ENCODE assay signal across 19 cellular contexts in genomic region chr18:35733419-35733818, GRCh38.
"Had no signal": no experiment of that assay in that cellular context is flagged by ENCODE, and none has a peak within 500 bp of the region (broad histone marks: within the 10 kb centered on the region; RNA-seq: fewer than 3 reads in every experiment).

No MANE protein-coding gene starts in this region.

- H3K9me3 ChIP-seq: MG63, SJCRH30 had no signal

- ATAC-seq: HepG2 had no signal

- H3K4me1 ChIP-seq: SJCRH30 had no signal

- H3K4me3 ChIP-seq: MG63, SJCRH30 had no signal

- H3K27ac ChIP-seq: SJCRH30 had no signal

- DNase-seq: Karpas-422, KG1, NCI-H1092, NCI-H1105 treated with DMSO at 0.1 percent for 48 hours, NCI-H1417 treated with DMSO at 0.1 percent for 48 hours, NCI-H146, NCI-H1694 treated with DMSO at 0.1 percent for 48 hours, NCI-H1930, NCI-H2081, NCI-H2107, NCI-H2227 treated with DMSO at 0.1 percent for 48 hours, NCI-H526 treated with DMSO at 0.1 percent for 48 hours, NCI-H748 treated with DMSO at 0.1 percent for 48 hours, RPMI8226, SHP77 treated with DMSO at 0.1 percent for 48 hours, SJCRH30 had no signal

- H3K27me3 ChIP-seq: MG63, SJCRH30 had no signal

- FAIRE-seq: HepG2, RCC 7860 had no signal

- H3K36me3 ChIP-seq: MG63, SJCRH30 had no signal
